Comparison of ENCODE assay signal across 8 cellular contexts in genomic region chr15:52680041-52680391, GRCh38. TPM values are rescaled to one million over a fixed set of nuclear protein-coding genes. Genes with fewer than 3 reads are reported as not detected.
DNase-seq lines count a peak whose midpoint lies in the region; ATAC-seq and FAIRE-seq lines count a peak whose summit lies in the region.

No MANE protein-coding gene starts in this region.

- ATAC-seq in activated CD8-positive, alpha-beta memory T cell treated with anti-CD3 and anti-CD28 coated beads, Interleukin-2, amount 10 ng/mL, durations not matched to agents 7 days and 5 days: no peak

- H3K36me3 Mint-ChIP-seq in activated CD8-positive, alpha-beta memory T cell treated with anti-CD3 and anti-CD28 coated beads, Interleukin-2, amount 10 ng/mL, durations not matched to agents 7 days and 5 days: peaks cover 20% of the 10 kb centered on the region
- peaks cover 13% of the 10 kb centered on the region for H3K36me3 Mint-ChIP-seq in activated CD4-positive, alpha-beta memory T cell treated with anti-CD3 and anti-CD28 coated beads for 36 hours

- peak overlapping the region; percentile 21 to 66 for H3K9ac ChIP-seq in stomach smooth muscle (ENCODE audit: low read length in 2 of 2)

- CTCF ChIA-PET in activated CD8-positive, alpha-beta memory T cell treated with anti-CD3 and anti-CD28 coated beads, Interleukin-2, amount 10 ng/mL, durations not matched to agents 7 days and 5 days (lab: Charles Lee): interaction anchor here (0.8 to 1.7 kb wide), 2 partner anchors 9 to 121 kb away, joined by 3 to 5 read pairs; no protein-coding TSS in a partner anchor
- CTCF ChIA-PET in activated CD4-positive, alpha-beta memory T cell treated with anti-CD3 and anti-CD28 coated beads for 36 hours (lab: Charles Lee): interaction anchor here (0.9 kb wide), 1 partner anchor 121 kb away, joined by 4 read pairs; no protein-coding TSS in a partner anchor

- no peaks in the 10 kb centered on the region for H3K9me3 ChIP-seq in stomach smooth muscle (ENCODE audit: control insufficient read depth in 2 of 2, low read length in 2 of 2)

- H3K27me3 ChIP-seq in stomach smooth muscle (ENCODE audit: control insufficient read depth in 1 of 2, insufficient read depth in 2 of 2, low read length in 2 of 2): no peaks in the 10 kb centered on the region

- peak overlapping the region; percentile 82 to 91 for H3K4me3 ChIP-seq in stomach smooth muscle (ENCODE audit: low read length in 2 of 2)

- H3K27ac ChIP-seq in stomach smooth muscle (ENCODE audit: low read length): peak overlapping the region; percentile 37

- DNase-seq in activated CD8-positive, alpha-beta memory T cell treated with anti-CD3 and anti-CD28 coated beads, Interleukin-2, amount 10 ng/mL, durations not matched to agents 7 days and 5 days: no peak
- DNase-seq in activated CD8-positive, alpha-beta memory T cell treated with anti-CD3 and anti-CD28 coated beads, Interleukin-2, amount 50 U/mL, for 48 hours: no peak
- no peak for DNase-seq in activated CD4-positive, alpha-beta memory T cell treated with anti-CD3 and anti-CD28 coated beads for 36 hours
- DNase-seq in hepatic stellate cell (ENCODE audit: low spot score): peak; percentile 28
- DNase-seq in T1000 (lab: John Stamatoyannopoulos, UW): no peak
- no peak for DNase-seq in AML-193 (lab: John Stamatoyannopoulos, UW)
- no peak for DNase-seq in urothelium cell line (ENCODE audit: low spot score)

- H3K36me3 ChIP-seq in stomach smooth muscle (ENCODE audit: control insufficient read depth in 2 of 2, insufficient read depth in 2 of 2, low read length in 2 of 2): no peaks in the 10 kb centered on the region

- no peaks in the 10 kb centered on the region for H3K4me1 ChIP-seq in stomach smooth muscle (ENCODE audit: control insufficient read depth, insufficient read depth, low read length)

- H3K27ac Mint-ChIP-seq in activated CD8-positive, alpha-beta memory T cell treated with anti-CD3 and anti-CD28 coated beads, Interleukin-2, amount 10 ng/mL, durations not matched to agents 7 days and 5 days: peak overlapping the region; percentile 33
- H3K27ac Mint-ChIP-seq in activated CD4-positive, alpha-beta memory T cell treated with anti-CD3 and anti-CD28 coated beads for 36 hours: no peak overlapping the region

- no peaks in the 10 kb centered on the region for H3K9me3 Mint-ChIP-seq in activated CD8-positive, alpha-beta memory T cell treated with anti-CD3 and anti-CD28 coated beads, Interleukin-2, amount 10 ng/mL, durations not matched to agents 7 days and 5 days (ENCODE audit: low read depth)
- no peaks in the 10 kb centered on the region for H3K9me3 Mint-ChIP-seq in activated CD4-positive, alpha-beta memory T cell treated with anti-CD3 and anti-CD28 coated beads for 36 hours

- no peaks in the 10 kb centered on the region for H3K27me3 Mint-ChIP-seq in activated CD8-positive, alpha-beta memory T cell treated with anti-CD3 and anti-CD28 coated beads, Interleukin-2, amount 10 ng/mL, durations not matched to agents 7 days and 5 days
- H3K27me3 Mint-ChIP-seq in activated CD4-positive, alpha-beta memory T cell treated with anti-CD3 and anti-CD28 coated beads for 36 hours: no peaks in the 10 kb centered on the region

- peak overlapping the region; percentile 100 for H3K4me3 Mint-ChIP-seq in activated CD8-positive, alpha-beta memory T cell treated with anti-CD3 and anti-CD28 coated beads, Interleukin-2, amount 10 ng/mL, durations not matched to agents 7 days and 5 days
- H3K4me3 Mint-ChIP-seq in activated CD4-positive, alpha-beta memory T cell treated with anti-CD3 and anti-CD28 coated beads for 36 hours: peak overlapping the region; percentile 100

- POLR2A ChIA-PET in activated CD4-positive, alpha-beta memory T cell treated with anti-CD3 and anti-CD28 coated beads for 36 hours (lab: Charles Lee): interaction anchor here (1.1 to 1.7 kb wide), 3 partner anchors 21 to 215 kb away, joined by 3 to 5 read pairs (median 4); no protein-coding TSS in a partner anchor

- no peak for FAIRE-seq in urothelium cell line (lab: Jason Lieb, UNC)

- intact Hi-C loops in activated CD4-positive, alpha-beta memory T cell treated with anti-CD3 and anti-CD28 coated beads for 36 hours (cut with micrococcal nuclease): no loop called here

- H3K4me1 Mint-ChIP-seq in activated CD8-positive, alpha-beta memory T cell treated with anti-CD3 and anti-CD28 coated beads, Interleukin-2, amount 10 ng/mL, durations not matched to agents 7 days and 5 days: peaks cover 45% of the 10 kb centered on the region
- peaks cover 47% of the 10 kb centered on the region for H3K4me1 Mint-ChIP-seq in activated CD4-positive, alpha-beta memory T cell treated with anti-CD3 and anti-CD28 coated beads for 36 hours (ENCODE audit: low read depth)

RNA-seq across cellular contexts. Expression of gene ATOSA, which starts 0.8 kb away (rescaled TPM):
- total RNA-seq in activated CD8-positive, alpha-beta memory T cell treated with anti-CD3 and anti-CD28 coated beads, Interleukin-2, amount 10 ng/mL, durations not matched to agents 7 days and 5 days: 10 to 100 TPM; 26.0 to 40.5 TPM
- total RNA-seq in activated CD4-positive, alpha-beta memory T cell treated with anti-CD3 and anti-CD28 coated beads for 36 hours: 10 to 100 TPM; 18.2 to 19.3 TPM
